ENCODE assay signal across 32 cellular contexts in the genomic region with DNA sequence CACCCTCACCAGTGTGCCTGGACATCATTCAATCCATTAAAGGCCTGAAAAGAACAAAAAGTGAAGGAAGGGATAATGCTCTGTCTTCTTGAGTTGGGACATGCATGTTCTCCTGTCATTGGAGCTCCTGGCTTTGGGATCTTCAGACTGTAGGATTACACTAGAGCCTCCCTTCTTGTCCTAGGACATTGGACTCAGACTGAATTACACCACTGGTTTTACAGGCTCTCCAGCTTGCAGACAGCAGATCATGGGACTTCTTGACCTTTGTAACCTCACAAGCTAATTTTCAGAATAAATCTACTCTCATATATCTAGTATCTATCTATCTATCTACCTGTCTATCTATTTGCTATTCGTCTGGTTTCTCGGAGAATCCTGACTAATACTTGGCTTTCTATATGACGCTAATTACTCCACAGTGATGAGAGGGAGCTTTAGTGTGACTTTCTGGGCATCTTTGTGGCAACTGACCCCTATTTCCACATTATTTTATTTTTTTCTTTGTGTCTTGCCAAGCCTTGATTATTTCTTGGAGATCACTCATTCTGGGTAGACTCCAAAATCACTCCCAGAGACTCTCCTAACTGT.
"Had no signal": no experiment of that assay in that cellular context is flagged by ENCODE, and none has a peak within 500 bp of the region (broad histone marks: within the 10 kb centered on the region; RNA-seq: fewer than 3 reads in every experiment).

No MANE protein-coding gene starts in this region.

- H3K4me1 Mint-ChIP-seq: activated CD4-positive, alpha-beta memory T cell treated with anti-CD3 and anti-CD28 coated beads, Interleukin-2, amount 10 ng/mL, durations not matched to agents 7 days and 5 days; activated CD8-positive, alpha-beta memory T cell treated with anti-CD3 and anti-CD28 coated beads, Interleukin-2, amount 10 ng/mL, durations not matched to agents 7 days and 5 days; activated naive CD4-positive, alpha-beta T cell treated with anti-CD3 and anti-CD28 coated beads, Interleukin-2, amount 10 ng/mL, durations not matched to agents 7 days and 5 days; activated naive CD8-positive, alpha-beta T cell treated with anti-CD3 and anti-CD28 coated beads, Interleukin-2, amount 50 U/mL, for 24 hours; brain had no signal

- H3K27me3 ChIP-seq: SJCRH30 had no signal

- H3K9me3 Mint-ChIP-seq: activated CD4-positive, alpha-beta memory T cell treated with anti-CD3 and anti-CD28 coated beads, Interleukin-2, amount 10 ng/mL, durations not matched to agents 7 days and 5 days; activated naive CD4-positive, alpha-beta T cell treated with anti-CD3 and anti-CD28 coated beads, Interleukin-2, amount 10 ng/mL, durations not matched to agents 7 days and 5 days; activated naive CD8-positive, alpha-beta T cell treated with anti-CD3 and anti-CD28 coated beads, Interleukin-2, amount 50 U/mL, for 24 hours had no signal

- H3K36me3 Mint-ChIP-seq: activated CD8-positive, alpha-beta memory T cell treated with anti-CD3 and anti-CD28 coated beads, Interleukin-2, amount 10 ng/mL, durations not matched to agents 7 days and 5 days; activated naive CD4-positive, alpha-beta T cell treated with anti-CD3 and anti-CD28 coated beads, Interleukin-2, amount 10 ng/mL, durations not matched to agents 7 days and 5 days; activated naive CD8-positive, alpha-beta T cell; brain had no signal

- H3K4me1 ChIP-seq: SJCRH30 had no signal

- H3K9me3 ChIP-seq: SJCRH30 had no signal

- H3K36me3 ChIP-seq: SJCRH30, WERI-Rb-1 had no signal

- H3K27ac Mint-ChIP-seq: activated CD4-positive, alpha-beta memory T cell treated with anti-CD3 and anti-CD28 coated beads, Interleukin-2, amount 10 ng/mL, durations not matched to agents 7 days and 5 days; activated CD8-positive, alpha-beta memory T cell treated with anti-CD3 and anti-CD28 coated beads, Interleukin-2, amount 10 ng/mL, durations not matched to agents 7 days and 5 days; activated naive CD4-positive, alpha-beta T cell treated with anti-CD3 and anti-CD28 coated beads, Interleukin-2, amount 10 ng/mL, durations not matched to agents 7 days and 5 days; activated naive CD8-positive, alpha-beta T cell; activated naive CD8-positive, alpha-beta T cell treated with anti-CD3 and anti-CD28 coated beads, Interleukin-2, amount 50 U/mL, for 24 hours; brain had no signal

- H3K27ac ChIP-seq: SJCRH30, SK-N-MC, WERI-Rb-1 had no signal

- ATAC-seq: activated CD8-positive, alpha-beta memory T cell treated with anti-CD3 and anti-CD28 coated beads, Interleukin-2, amount 10 ng/mL, durations not matched to agents 7 days and 5 days; activated naive CD8-positive, alpha-beta T cell treated with anti-CD3 and anti-CD28 coated beads, Interleukin-2, amount 50 U/mL, for 24 hours had no signal

- H3K4me3 Mint-ChIP-seq: activated CD4-positive, alpha-beta memory T cell treated with anti-CD3 and anti-CD28 coated beads, Interleukin-2, amount 10 ng/mL, durations not matched to agents 7 days and 5 days; activated CD8-positive, alpha-beta memory T cell treated with anti-CD3 and anti-CD28 coated beads, Interleukin-2, amount 10 ng/mL, durations not matched to agents 7 days and 5 days; activated naive CD4-positive, alpha-beta T cell treated with anti-CD3 and anti-CD28 coated beads, Interleukin-2, amount 10 ng/mL, durations not matched to agents 7 days and 5 days; activated naive CD8-positive, alpha-beta T cell; activated naive CD8-positive, alpha-beta T cell treated with anti-CD3 and anti-CD28 coated beads, Interleukin-2, amount 50 U/mL, for 24 hours; brain had no signal

- H3K4me3 ChIP-seq: SJCRH30, SK-N-MC had no signal

- DNase-seq: activated CD4-positive, alpha-beta memory T cell treated with anti-CD3 and anti-CD28 coated beads, Interleukin-2, amount 10 ng/mL, durations not matched to agents 7 days and 5 days; activated CD4-positive, alpha-beta T cell treated with anti-CD3 and anti-CD28 coated beads for 1 hour; activated CD4-positive, alpha-beta T cell treated with anti-CD3 and anti-CD28 coated beads for 48 hours; activated CD4-positive, CD25-positive, alpha-beta regulatory T cell; activated CD8-positive, alpha-beta memory T cell treated with anti-CD3 and anti-CD28 coated beads for 24 hours; activated CD8-positive, alpha-beta memory T cell treated with anti-CD3 and anti-CD28 coated beads, Interleukin-2, amount 10 ng/mL, durations not matched to agents 7 days and 5 days; activated CD8-positive, alpha-beta memory T cell treated with anti-CD3 and anti-CD28 coated beads, Interleukin-2, amount 50 U/mL, for 48 hours; activated effector memory CD4-positive, alpha-beta T cell treated with Interleukin-2 at 50 U/mL for 16 hours; activated naive CD4-positive, alpha-beta T cell treated with anti-CD3 and anti-CD28 coated beads, Interleukin-2, amount 10 ng/mL, durations not matched to agents 7 days and 5 days; activated naive CD8-positive, alpha-beta T cell treated with anti-CD3 and anti-CD28 coated beads, Interleukin-2, amount 50 U/mL, for 24 hours; activated T-cell treated with anti-CD3 and anti-CD28 coated beads, Interleukin-2, amount 50 U/mL, for 48 hours; anterior cingulate cortex; caudate nucleus; cerebellar nuclear complex; NCI-H1048; NCI-H1105 treated with DMSO at 0.1 percent for 48 hours; NCI-H1436; NCI-H1694; NCI-H1930; NCI-H2081 treated with DMSO at 0.1 percent for 48 hours; NCI-H226; NCI-H446 treated with DMSO at 0.1 percent for 48 hours; NCI-H524; NCI-H69; OCI-M1; SHP77; SJCRH30; T1000; WERI-Rb-1 had no signal
